ENCODE assay signal across 15 cellular contexts in the genomic region with DNA sequence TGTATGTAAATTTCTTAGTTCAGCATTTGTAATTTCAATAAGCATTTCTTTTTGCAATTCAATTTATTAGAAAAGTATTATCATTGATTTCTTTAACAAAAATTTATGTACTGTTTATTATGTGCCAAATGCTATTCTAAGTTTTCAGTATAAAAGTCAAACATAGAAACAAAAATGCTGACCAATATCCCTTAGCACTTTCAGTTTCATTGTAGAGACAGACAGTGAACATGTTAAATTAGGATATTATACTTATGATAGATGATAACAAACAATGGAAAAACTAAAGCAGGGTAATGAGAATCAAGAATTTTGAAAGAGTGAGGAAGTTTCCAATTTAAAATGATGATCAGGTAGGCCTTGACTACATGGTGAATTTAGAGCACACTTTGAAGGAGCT.
DNase-seq lines count a peak whose midpoint lies in the region; ATAC-seq, FAIRE-seq and TF ChIP-seq lines count a peak whose summit lies in the region.
"Had no signal": no experiment of that assay in that cellular context is flagged by ENCODE, and none has a peak within 500 bp of the region (broad histone marks: within the 10 kb centered on the region; RNA-seq: fewer than 3 reads in every experiment).

No MANE protein-coding gene starts in this region.

- no peaks in the 10 kb centered on the region for H3K9me3 Mint-ChIP-seq in CD4-positive, alpha-beta memory T cell
- H3K9me3 Mint-ChIP-seq in activated T-helper 1 cell treated with anti-CD3 and anti-CD28 coated beads, Interleukin-12 subunit alpha, Interleukin-12 subunit beta, Interleukin-2, Interleukin-4 antibody, amounts not matched to agents 30 ng/mL and 10 ng/mL and 1 ng/mL, durations not matched to agents 14 hours and 24 hours and 36 hours, result no peaks in the 10 kb centered on the region

- intact Hi-C loops in CD4-positive, alpha-beta memory T cell (cut with micrococcal nuclease), result no loop called here
- intact Hi-C loops in activated T-helper 1 cell treated with anti-CD3 and anti-CD28 coated beads, Interleukin-12 subunit alpha, Interleukin-12 subunit beta, Interleukin-2, Interleukin-4 antibody, amounts not matched to agents 30 ng/mL and 10 ng/mL and 1 ng/mL, durations not matched to agents 14 hours and 24 hours and 36 hours (cut with micrococcal nuclease), result no loop called here
- intact Hi-C loops in right cardiac atrium (cut with DNase I), result no loop called here

- peaks cover 40 to 81% (median 62%) of the 10 kb centered on the region in 4 donors for H3K4me1 Mint-ChIP-seq in CD4-positive, alpha-beta memory T cell
- peaks cover 66% of the 10 kb centered on the region for H3K4me1 Mint-ChIP-seq in activated T-helper 1 cell treated with anti-CD3 and anti-CD28 coated beads, Interleukin-12 subunit alpha, Interleukin-12 subunit beta, Interleukin-2, Interleukin-4 antibody, amounts not matched to agents 30 ng/mL and 10 ng/mL and 1 ng/mL, durations not matched to agents 14 hours and 24 hours and 36 hours (ENCODE audit: low read depth)

- DNase-seq in CD4-positive, alpha-beta memory T cell, result no peak
- DNase-seq in activated T-helper 1 cell treated with anti-CD3 and anti-CD28 coated beads, Interleukin-12 subunit alpha, Interleukin-12 subunit beta, Interleukin-2, Interleukin-4 antibody, amounts not matched to agents 30 ng/mL and 10 ng/mL and 1 ng/mL, durations not matched to agents 14 hours and 24 hours and 36 hours (ENCODE audit: low spot score), result no peak
- DNase-seq in NOMO-1 treated with DMSO at 0.1 percent for 48 hours (lab: John Stamatoyannopoulos, UW; ENCODE audit: unreplicated experiment), result no peak
- no peak for DNase-seq in right cardiac atrium
- DNase-seq in H54 (ENCODE audit: insufficient read length, low spot score), result no peak
- no peak for DNase-seq in NCI-H1417 treated with DMSO at 0.1 percent for 48 hours (lab: John Stamatoyannopoulos, UW)
- DNase-seq: activated naive CD4-positive, alpha-beta T cell treated with anti-CD3 and anti-CD28 coated beads, Interleukin-2, amount 50 U/mL, for 16 hours; caudate nucleus; glutamatergic neuron; NCI-H2081 treated with DMSO at 0.1 percent for 48 hours; SIG-M5; trophoblast cell had no signal

- POLR2A ChIA-PET in CD4-positive, alpha-beta memory T cell (lab: Charles Lee; ENCODE audit: partially characterized antibody), result no interaction called here

- peak; percentile 28 for ATAC-seq in GM19395 (IDR thresholded peaks at IDR 0.05; ENCODE audit: unreplicated experiment)
- peak; percentile 34 for ATAC-seq in HG03108 (IDR thresholded peaks at IDR 0.05; ENCODE audit: unreplicated experiment)
- no peak for ATAC-seq in right cardiac atrium

- H3K27ac Mint-ChIP-seq in CD4-positive, alpha-beta memory T cell, result peak overlapping the region in 3 of 7 donors; percentile 10 to 77 (median 16)
- H3K27ac Mint-ChIP-seq in activated T-helper 1 cell treated with anti-CD3 and anti-CD28 coated beads, Interleukin-12 subunit alpha, Interleukin-12 subunit beta, Interleukin-2, Interleukin-4 antibody, amounts not matched to agents 30 ng/mL and 10 ng/mL and 1 ng/mL, durations not matched to agents 14 hours and 24 hours and 36 hours, result no peak overlapping the region

- no peaks in the 10 kb centered on the region for H3K36me3 ChIP-seq in CD4-positive, alpha-beta memory T cell (ENCODE audit: insufficient read depth, low read length)

- H3K4me1 ChIP-seq in CD4-positive, alpha-beta memory T cell (ENCODE audit: insufficient read depth, low read length), result peaks cover 60% of the 10 kb centered on the region
- H3K4me1 ChIP-seq in right cardiac atrium (ENCODE audit: control insufficient read depth, insufficient read depth, low read length), result no peaks in the 10 kb centered on the region

- peaks cover 26 to 31% of the 10 kb centered on the region in 2 donors for H3K36me3 Mint-ChIP-seq in CD4-positive, alpha-beta memory T cell
- peaks cover 25% of the 10 kb centered on the region for H3K36me3 Mint-ChIP-seq in activated T-helper 1 cell treated with anti-CD3 and anti-CD28 coated beads, Interleukin-12 subunit alpha, Interleukin-12 subunit beta, Interleukin-2, Interleukin-4 antibody, amounts not matched to agents 30 ng/mL and 10 ng/mL and 1 ng/mL, durations not matched to agents 14 hours and 24 hours and 36 hours (ENCODE audit: low read depth)

- CTCF ChIA-PET in CD4-positive, alpha-beta memory T cell (lab: Charles Lee; ENCODE audit: partially characterized antibody), result interaction anchor here (0.7 kb wide), 1 partner anchor 9 kb away, joined by 4 read pairs; no protein-coding TSS in a partner anchor

- H3K27me3 Mint-ChIP-seq in CD4-positive, alpha-beta memory T cell, result no peaks in the 10 kb centered on the region
- H3K27me3 Mint-ChIP-seq in activated T-helper 1 cell treated with anti-CD3 and anti-CD28 coated beads, Interleukin-12 subunit alpha, Interleukin-12 subunit beta, Interleukin-2, Interleukin-4 antibody, amounts not matched to agents 30 ng/mL and 10 ng/mL and 1 ng/mL, durations not matched to agents 14 hours and 24 hours and 36 hours (ENCODE audit: insufficient read depth), result no peaks in the 10 kb centered on the region

- no peaks in the 10 kb centered on the region for H3K27me3 ChIP-seq in CD4-positive, alpha-beta memory T cell (ENCODE audit: insufficient read depth, low read length)
- H3K27me3 ChIP-seq in right cardiac atrium (ENCODE audit: control insufficient read depth, insufficient read depth), result no peaks in the 10 kb centered on the region

- TF ChIP-seq POLR2A in H54 (IDR thresholded peaks at IDR 0.05; ENCODE audit: low read depth, low read length), result no peak

- H3K9me3 ChIP-seq in CD4-positive, alpha-beta memory T cell (ENCODE audit: control insufficient read depth in 1 of 2, low read length in 2 of 2), result no peaks in the 10 kb centered on the region
- peaks cover 3% of the 10 kb centered on the region for H3K9me3 ChIP-seq in right cardiac atrium (ENCODE audit: control insufficient read depth, low read length)

- no peak for FAIRE-seq in H54 (lab: Jason Lieb, UNC)
- FAIRE-seq: endothelial cell of umbilical vein had no signal

- no peak overlapping the region for H3K27ac ChIP-seq in CD4-positive, alpha-beta memory T cell (ENCODE audit: low read depth, low read length)
- H3K27ac ChIP-seq in right cardiac atrium (ENCODE audit: low read length), result no peak overlapping the region

- peak overlapping the region in 7 of 8 donors; percentile 10 to 78 (median 50) for H3K4me3 Mint-ChIP-seq in CD4-positive, alpha-beta memory T cell
- peak overlapping the region; percentile 29 for H3K4me3 Mint-ChIP-seq in activated T-helper 1 cell treated with anti-CD3 and anti-CD28 coated beads, Interleukin-12 subunit alpha, Interleukin-12 subunit beta, Interleukin-2, Interleukin-4 antibody, amounts not matched to agents 30 ng/mL and 10 ng/mL and 1 ng/mL, durations not matched to agents 14 hours and 24 hours and 36 hours

- H3K4me3 ChIP-seq in CD4-positive, alpha-beta memory T cell (ENCODE audit: low read length in 2 of 2), result no peak overlapping the region
- H3K4me3 ChIP-seq in right cardiac atrium (ENCODE audit: low read length), result no peak overlapping the region

Comparison
In these comparisons a context has a peak if more than half of its experiments do, and no peak if none do; other contexts are left out.
1. ATAC-seq: peak in GM19395 (single experiment) and HG03108 (single experiment); none in right cardiac atrium (0 of 2).